In genomic region chr7:50449881-50450690, GRCh38 we compare ENCODE assay signal across 8 cellular contexts. TPM values are rescaled to one million over a fixed set of nuclear protein-coding genes. Genes with fewer than 3 reads are reported as not detected.
DNase-seq lines count a peak whose midpoint lies in the region; ATAC-seq and TF ChIP-seq lines count a peak whose summit lies in the region.

FIGNL1 (minus strand) TSS chr7:50450350; CDS start chr7:50447287, 3,063 bp downstream.

- ATAC-seq in GM21528 (IDR thresholded peaks at IDR 0.05; ENCODE audit: low FRiP score, unreplicated experiment) (peak; percentile 93), PC-3 (peak; percentile 86), esophagus mucosa (peak; percentile 89)

- DNase-seq in DMS153 (lab: John Stamatoyannopoulos, UW), result peak; percentile 78
- peak; percentile 71 for DNase-seq in HuH-7.5 (ENCODE audit: low spot score)
- peak; percentile 74 for DNase-seq in PC-3
- DNase-seq in activated T-cell treated with anti-CD3 and anti-CD28 coated beads, Interleukin-2, amount 50 U/mL, for 24 hours, result peak; percentile 90
- peak; percentile 85 for DNase-seq in myocyte (ENCODE audit: low read depth)
- peak; percentile 63 to 81 for DNase-seq in stimulated activated CD8-positive, alpha-beta memory T cell treated with anti-CD3 and anti-CD28 coated beads, Interleukin-7, amount 100 ng/mL, for 4 hours (ENCODE audit: low read depth in 2 of 2)

- H3K79me2 ChIP-seq in PC-3 (ENCODE audit: low read length), result peaks cover 38% of the 10 kb centered on the region

- peaks cover 40% of the 10 kb centered on the region for H3K36me3 Mint-ChIP-seq in activated T-cell treated with anti-CD3 and anti-CD28 coated beads, Interleukin-2, amount 50 U/mL, for 24 hours (ENCODE audit: low read depth)

- H3K4me2 ChIP-seq in PC-3 (ENCODE audit: low read length), result peak within 1 kb of the TSS; percentile 96

- H3K9me3 Mint-ChIP-seq in activated T-cell treated with anti-CD3 and anti-CD28 coated beads, Interleukin-2, amount 50 U/mL, for 24 hours, result no peaks in the 10 kb centered on the region

- H3K4me3 ChIP-seq in PC-3 (ENCODE audit: low read length), result peak within 1 kb of the TSS; percentile 95

- peak within 1 kb of the TSS; percentile 98 for H3K9ac ChIP-seq in PC-3 (ENCODE audit: low read length)

- peaks cover 51% of the 10 kb centered on the region for H3K4me1 Mint-ChIP-seq in activated T-cell treated with anti-CD3 and anti-CD28 coated beads, Interleukin-2, amount 50 U/mL, for 24 hours (ENCODE audit: low read depth)

- BruUV-seq in PC-3 (replicated peaks; lab: Mats Ljungman, UMichigan), result no TSS peak

- peaks cover 43% of the 10 kb centered on the region for H3K4me1 ChIP-seq in PC-3 (ENCODE audit: insufficient read depth, low read length)

- H3K4me3 Mint-ChIP-seq in activated T-cell treated with anti-CD3 and anti-CD28 coated beads, Interleukin-2, amount 50 U/mL, for 24 hours, result peak within 1 kb of the TSS; percentile 92

- peaks cover 11% of the 10 kb centered on the region for H3K36me3 ChIP-seq in PC-3 (ENCODE audit: low read depth, low read length)

- no peaks in the 10 kb centered on the region for H3K9me2 ChIP-seq in PC-3 (replicated peaks; ENCODE audit: low read length)

- no peaks in the 10 kb centered on the region for H3K9me3 ChIP-seq in PC-3 (ENCODE audit: low read length)

- H3K27ac Mint-ChIP-seq in activated T-cell treated with anti-CD3 and anti-CD28 coated beads, Interleukin-2, amount 50 U/mL, for 24 hours, result peak within 1 kb of the TSS; percentile 87

- CTCF ChIA-PET in PC-3 (lab: Charles Lee), result no interaction called here

- H2AFZ ChIP-seq in PC-3 (ENCODE audit: low read length), result peak within 1 kb of the TSS; percentile 99

- no peaks in the 10 kb centered on the region for H3K27me3 ChIP-seq in PC-3 (ENCODE audit: low read length)

- POLR2A ChIA-PET in PC-3 (lab: Charles Lee; ENCODE audit: unreplicated experiment), result no interaction called here

- intact Hi-C loops in PC-3 (cut with micrococcal nuclease), result no loop called here

- peak within 1 kb of the TSS; percentile 77 for H3K27ac ChIP-seq in PC-3 (ENCODE audit: low read length)

- no peaks in the 10 kb centered on the region for H3K27me3 Mint-ChIP-seq in activated T-cell treated with anti-CD3 and anti-CD28 coated beads, Interleukin-2, amount 50 U/mL, for 24 hours

- peaks cover 5% of the 10 kb centered on the region for H3F3A ChIP-seq in PC-3 (ENCODE audit: low read length, unreplicated experiment)

- H4K20me1 ChIP-seq in PC-3 (ENCODE audit: low read length), result peaks cover 22% of the 10 kb centered on the region

- no peak for TF ChIP-seq CTCF in PC-3 (conservative IDR thresholded peaks at IDR 0.05; ENCODE audit: low read depth, low read length)

RNA-seq across cellular contexts. Expression of gene FIGNL1, which starts in this region (rescaled TPM):
- total RNA-seq in PC-3 (2014; rRNA removed) (27.2 and 28.9 TPM in 2 replicates), esophagus mucosa (15.9 TPM), myocyte (14.7 and 16.5 TPM in 2 replicates)
- 3.0 TPM for polyA plus RNA-seq in myocyte (2012)

Comparison
In these comparisons a context has a peak if more than half of its experiments do, and no peak if none do; other contexts are left out.
1. Peak in every context shown above with its lines: DNase-seq, ATAC-seq, H3K4me3 ChIP-seq and H3K27ac ChIP-seq.